8 cellular contexts compared by ENCODE assay signal in genomic region chr5:172714491-172715420, GRCh38. TPM values are rescaled to one million over a fixed set of nuclear protein-coding genes. Genes with fewer than 3 reads are reported as not detected.
A peak's percentile ranks its signal among the peaks of the same experiment; 100 is the strongest.
DNase-seq lines count a peak whose midpoint lies in the region; ATAC-seq and TF ChIP-seq lines count a peak whose summit lies in the region.

No MANE protein-coding gene starts in this region.

- TF ChIP-seq CTCF in Caco-2 (IDR thresholded peaks at IDR 0.05; ENCODE audit: insufficient read depth in 1 of 2, low read depth in 1 of 2, low read length in 1 of 2, severe bottlenecking in 1 of 2, unreplicated experiment in 1 of 2) (peak; percentile 84 to 85), adrenal gland (IDR thresholded peaks at IDR 0.05) (peak; percentile 83 to 94 (median 87))

- BruUV-seq in Caco-2 (replicated peaks; lab: Mats Ljungman, UMichigan): no TSS peak

- no peaks in the 10 kb centered on the region for H3K9me3 Mint-ChIP-seq in Caco-2 (ENCODE audit: unreplicated experiment)

- intact Hi-C loops in Caco-2 (cut with micrococcal nuclease; ENCODE audit: unreplicated experiment): loop anchor here (5.0 kb wide), 1 partner anchor 143 kb away; no protein-coding TSS in a partner anchor
- intact Hi-C loops in adrenal gland (cut with DNase I): loop anchor here (2.0 to 5.0 kb wide), 2 partner anchors 48 to 218 kb away; no protein-coding TSS in a partner anchor
- intact Hi-C loops in left cardiac atrium (cut with DNase I): loop anchor here (5.0 to 10.0 kb wide), 4 partner anchors 53 to 568 kb away; no protein-coding TSS in a partner anchor
- intact Hi-C loops in aorta (cut with DNase I): loop anchor here (5.0 to 10.0 kb wide), 8 partner anchors 43 to 570 kb away; partner anchors contain the start of genes BNIP1 (in 1 of the 2) and RPL26L1 (in 1 of the 2)

- no peaks in the 10 kb centered on the region for H3K36me3 ChIP-seq in Caco-2 (ENCODE audit: control insufficient read depth, insufficient read depth, low read length)
- H3K36me3 ChIP-seq in adrenal gland (replicated peaks in 1 of 2): no peaks in the 10 kb centered on the region
- no peaks in the 10 kb centered on the region for H3K36me3 ChIP-seq in aorta (ENCODE audit: control insufficient read depth in 1 of 2, insufficient read depth in 2 of 2, low read length in 1 of 2)

- no peak overlapping the region for H3K27ac Mint-ChIP-seq in Caco-2 (ENCODE audit: unreplicated experiment)

- CTCF ChIA-PET in Caco-2 (lab: Charles Lee): interaction anchor here (0.5 to 3.1 kb wide), 20 partner anchors 8 to 269 kb away, joined by 3 to 31 read pairs (median 5); partner anchors contain the start of genes DUSP1 and RPL26L1

- 22 to 27% (median 25%) methylated on average over 3 to 15 of the region's 15 CpGs for WGBS in adrenal gland, 4 donors
- WGBS in aorta, 2 donors: 39 to 43% methylated on average over 15 of the region's 15 CpGs

- POLR2A ChIA-PET in Caco-2 (lab: Charles Lee): interaction anchor here (0.9 to 1.3 kb wide), 4 partner anchors 57 to 342 kb away, joined by 3 to 10 read pairs (median 4); partner anchors contain the start of gene DUSP1

- H3K36me3 Mint-ChIP-seq in Caco-2 (ENCODE audit: insufficient read depth, unreplicated experiment): no peaks in the 10 kb centered on the region

- H3K27me3 Mint-ChIP-seq in Caco-2 (ENCODE audit: insufficient read depth, unreplicated experiment): no peaks in the 10 kb centered on the region

- H3K4me1 ChIP-seq in Caco-2 (peaks cover 23% of the 10 kb centered on the region), adrenal gland (replicated peaks in 1 of 2) (peaks cover 0 to 32% of the 10 kb centered on the region in 2 donors), aorta (ENCODE audit: control insufficient read depth in 1 of 2, insufficient read depth in 2 of 2, low read length in 2 of 2) (peaks cover 0 to 2% of the 10 kb centered on the region in 2 donors)

- H3K27ac ChIP-seq in adrenal gland (peak overlapping the region; percentile 8 to 88 (median 59)), aorta (ENCODE audit: low read depth in 1 of 2, low read length in 2 of 2) (peak overlapping the region in 1 of 2 donors; percentile 53)

- H3K9me3 ChIP-seq in Caco-2 (no peaks in the 10 kb centered on the region), adrenal gland (replicated peaks in 1 of 3) (no peaks in the 10 kb centered on the region), aorta (ENCODE audit: control insufficient read depth, low read length) (no peaks in the 10 kb centered on the region)

- DNase-seq in Caco-2 (peak; percentile 79 to 80), KG1 (lab: John Stamatoyannopoulos, UW) (peak; percentile 69), SW 1271 (lab: John Stamatoyannopoulos, UW) (peak; percentile 66 to 82), adrenal gland (peak; percentile 81 to 95 (median 91)), left cardiac atrium (peak; percentile 88), renal cortical epithelial cell (ENCODE audit: low read depth) (peak; percentile 85), aorta (peak; percentile 91 to 93)

- H3K27me3 ChIP-seq in Caco-2 (replicated peaks; ENCODE audit: control insufficient read depth, insufficient read depth, low read length) (no peaks in the 10 kb centered on the region), adrenal gland (no peaks in the 10 kb centered on the region), aorta (ENCODE audit: control insufficient read depth in 1 of 2, insufficient read depth in 2 of 2, low read length in 1 of 2) (no peaks in the 10 kb centered on the region)

- ATAC-seq in GM21360 (IDR thresholded peaks at IDR 0.05; ENCODE audit: unreplicated experiment): peak; percentile 63
- peak; percentile 71 to 74 for ATAC-seq in left cardiac atrium
- peak; percentile 83 for ATAC-seq in aorta (ENCODE audit: low FRiP score)

- no peak for TF ChIP-seq POLR2A in adrenal gland (IDR thresholded peaks at IDR 0.05)

- H3K4me1 Mint-ChIP-seq in Caco-2 (ENCODE audit: low read depth, unreplicated experiment): peaks cover 6% of the 10 kb centered on the region

- no peak overlapping the region for H3K4me3 ChIP-seq in Caco-2 (ENCODE audit: low read depth, low read length)
- no peak overlapping the region for H3K4me3 ChIP-seq in adrenal gland
- no peak overlapping the region for H3K4me3 ChIP-seq in aorta (ENCODE audit: low read length in 2 of 2)

- H3K4me3 Mint-ChIP-seq in Caco-2 (ENCODE audit: unreplicated experiment): no peak overlapping the region

RNA-seq across cellular contexts. Expression of gene DUSP1, which starts 56.2 kb away (rescaled TPM):
- total RNA-seq in Caco-2 (2022) (28.3 and 29.2 TPM in 2 replicates), adrenal gland (100 to 1,000 TPM in 7 of 8 donors, 10 to 100 TPM in 1; 60.5 to 603 (median 339) TPM), left cardiac atrium (100 to 1,000 TPM; 126 to 228 TPM), renal cortical epithelial cell (203 and 294 TPM in 2 replicates), aorta (1,000 to 10,000 TPM in 1 of 2 donors, 100 to 1,000 TPM in 1; 293 to 1,994 TPM)
- polyA plus RNA-seq in adrenal gland (100 to 1,000 TPM in 1 of 3 donors, 10 to 100 TPM in 2; 59.5 to 107 (median 77.1) TPM), aorta (100 to 1,000 TPM; 178 to 515 TPM)
